ENCODE assay signal across 1 cellular context in genomic region chr6:16313732-16314131, GRCh38.
TF ChIP-seq lines count a peak whose summit lies in the region.

No MANE protein-coding gene starts in this region.

TF ChIP-seq in K562, 482 proteins besides CTCF, POLR2A, EP300 and RAD21 (continued from another document and continues in another):
- TF ChIP-seq ZBTB49 (CRISPR knock-in tag; IDR thresholded peaks at IDR 0.05; ENCODE audit: borderline replicate concordance): no peak
- peak; percentile 52; the same call in 1 of the 2 replicates for TF ChIP-seq C11orf30 (IDR thresholded peaks at IDR 0.05; ENCODE audit: low read depth)
- TF ChIP-seq E2F8 (IDR thresholded peaks at IDR 0.05; ENCODE audit: low read depth, partially characterized antibody): no peak
- TF ChIP-seq STAT5B (CRISPR knock-in tag; IDR thresholded peaks at IDR 0.05): no peak
- no peak for TF ChIP-seq IRF1 (CRISPR knock-in tag; IDR thresholded peaks at IDR 0.05; ENCODE audit: borderline replicate concordance)
- no peak for TF ChIP-seq ZNF311 (CRISPR knock-in tag; IDR thresholded peaks at IDR 0.05)
- TF ChIP-seq FOXK2 (conservative IDR thresholded peaks at IDR 0.05 in 1 of 2, IDR thresholded peaks at IDR 0.05 in 1 of 2; ENCODE audit: low read depth in 2 of 2): no peak
- TF ChIP-seq TFAP4 (CRISPR knock-in tag; IDR thresholded peaks at IDR 0.05; ENCODE audit: borderline replicate concordance): 0 out of 2 replicates have a peak, but pooled peaks have one; percentile 16
- TF ChIP-seq MNT (conservative IDR thresholded peaks at IDR 0.05): no peak
- no peak for TF ChIP-seq NELFE (IDR thresholded peaks at IDR 0.05; ENCODE audit: insufficient read depth, insufficient read length)
- no peak for TF ChIP-seq FOXA1 (IDR thresholded peaks at IDR 0.05; ENCODE audit: borderline replicate concordance)
- TF ChIP-seq TGIF2 (CRISPR knock-in tag; IDR thresholded peaks at IDR 0.05): 0 out of 2 replicates have a peak, but pooled peaks have one; percentile 22
- no peak for TF ChIP-seq ZNF124 (CRISPR knock-in tag; IDR thresholded peaks at IDR 0.05)
- TF ChIP-seq ZNF140 (CRISPR knock-in tag; IDR thresholded peaks at IDR 0.05): no peak
- TF ChIP-seq HINFP (tag; conservative IDR thresholded peaks at IDR 0.05; ENCODE audit: low read depth): no peak
- no peak for TF ChIP-seq ELF4 (CRISPR knock-in tag; IDR thresholded peaks at IDR 0.05)
- no peak for TF ChIP-seq CLOCK (CRISPR knock-in tag; IDR thresholded peaks at IDR 0.05; ENCODE audit: borderline replicate concordance)
- no peak for TF ChIP-seq POLR2B (IDR thresholded peaks at IDR 0.05; ENCODE audit: low read depth, partially characterized antibody)
- TF ChIP-seq SMAD4 (CRISPR knock-in tag; conservative IDR thresholded peaks at IDR 0.05): no peak
- no peak; a peak in 1 of 4 replicates for TF ChIP-seq RCOR1 (IDR thresholded peaks at IDR 0.05; ENCODE audit: borderline replicate concordance in 1 of 2, low read depth in 2 of 2, low read length in 2 of 2)
- TF ChIP-seq MED1 (CRISPR knock-in tag; IDR thresholded peaks at IDR 0.05; ENCODE audit: borderline replicate concordance): no peak
- no peak for TF ChIP-seq HOMEZ (CRISPR knock-in tag; IDR thresholded peaks at IDR 0.05)
- TF ChIP-seq TCF3 (CRISPR knock-in tag; IDR thresholded peaks at IDR 0.05): peak; percentile 29; the same call in 1 of the 2 replicates
- no peak for TF ChIP-seq BRD4 (IDR thresholded peaks at IDR 0.05)
- TF ChIP-seq ZBTB43 (CRISPR knock-in tag; IDR thresholded peaks at IDR 0.05): no peak
- TF ChIP-seq RBM39 (optimal IDR thresholded peaks at IDR 0.05; ENCODE audit: low read depth, low read length): no peak
- peak; percentile 50 for TF ChIP-seq CBFA2T2 (conservative IDR thresholded peaks at IDR 0.05)
- no peak for TF ChIP-seq ZNF445 (CRISPR knock-in tag; IDR thresholded peaks at IDR 0.05; ENCODE audit: low read depth)
- no peak for TF ChIP-seq MXD1 (CRISPR knock-in tag; IDR thresholded peaks at IDR 0.05; ENCODE audit: borderline replicate concordance, poor library complexity, severe bottlenecking)
- TF ChIP-seq NUFIP1 (IDR thresholded peaks at IDR 0.05; ENCODE audit: partially characterized antibody): no peak
- TF ChIP-seq MAFG (tag; conservative IDR thresholded peaks at IDR 0.05): peak; percentile 51
- peak; percentile 67 for TF ChIP-seq ADNP (tag; IDR thresholded peaks at IDR 0.05)
- TF ChIP-seq HMBOX1 (IDR thresholded peaks at IDR 0.05): peak; percentile 73
- TF ChIP-seq EZH2 (IDR thresholded peaks at IDR 0.05; ENCODE audit: borderline replicate concordance, low read depth, low read length): no peak
